In the genomic region with DNA sequence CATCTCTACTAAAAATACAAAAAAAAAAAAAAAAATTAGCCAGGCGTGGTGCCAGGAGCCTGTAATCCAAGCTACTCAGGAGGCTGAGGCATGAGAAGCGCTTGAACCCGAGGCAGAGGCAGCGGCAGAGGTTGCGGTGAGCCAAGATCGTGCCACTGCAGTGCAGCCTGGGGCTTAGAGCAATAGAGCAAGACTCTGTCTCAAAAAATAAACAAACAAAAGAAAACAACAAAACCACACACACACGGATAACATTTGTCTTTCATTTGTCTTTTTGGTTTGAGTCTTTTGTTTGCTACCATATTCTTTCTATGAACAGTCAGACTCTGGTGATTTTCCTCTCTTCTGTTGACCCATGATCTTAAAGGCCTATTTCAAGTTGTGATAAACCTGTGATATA, we compare ENCODE assay signal across 33 cellular contexts.
DNase-seq lines count a peak whose midpoint lies in the region; ATAC-seq, FAIRE-seq and TF ChIP-seq lines count a peak whose summit lies in the region.
"Had no signal": no experiment of that assay in that cellular context is flagged by ENCODE, and none has a peak within 500 bp of the region (broad histone marks: within the 10 kb centered on the region; RNA-seq: fewer than 3 reads in every experiment).

No MANE protein-coding gene starts in this region.

- H4K20me1 ChIP-seq in endothelial cell of umbilical vein (replicated peaks; ENCODE audit: control insufficient read depth, extremely low read depth, insufficient read depth, low read length) (no peaks in the 10 kb centered on the region), HepG2 (ENCODE audit: insufficient read depth, low read length) (no peaks in the 10 kb centered on the region)
- H4K20me1 ChIP-seq: BLaER1; BLaER1 treated with 17β-estradiol and CSF1 and Interleukin-3, amounts not matched to agents 10 nM and 100 nM had no signal

- in situ Hi-C loops in HepG2 (cut with HindIII; ENCODE audit: extremely low pct_ligation_motif_present, low pct_unique_long_range_greater_than_20kb), result no loop called here

- H2AFZ ChIP-seq in endothelial cell of umbilical vein (ENCODE audit: low read depth, low read length) (no peak overlapping the region), HepG2 (ENCODE audit: low read length) (no peak overlapping the region)

- H3K36me3 ChIP-seq in endothelial cell of umbilical vein (ENCODE audit: control insufficient read depth in 2 of 2, extremely low read depth in 1 of 2, insufficient read depth in 2 of 2, low read length in 2 of 2) (no peaks in the 10 kb centered on the region), HepG2 (replicated peaks in 1 of 2; ENCODE audit: control insufficient read depth in 1 of 2, insufficient read depth in 2 of 2, low read length in 2 of 2) (no peaks in the 10 kb centered on the region)
- H3K36me3 ChIP-seq: BE2C; BLaER1; BLaER1 treated with 17β-estradiol and CSF1 and Interleukin-3, amounts not matched to agents 10 nM and 100 nM had no signal

- no TSS peak for BruUV-seq in endothelial cell of umbilical vein (replicated peaks; lab: Mats Ljungman, UMichigan)
- BruUV-seq in HepG2 (replicated peaks; lab: Mats Ljungman, UMichigan), result no TSS peak

- TF ChIP-seq POLR2A in endothelial cell of umbilical vein (IDR thresholded peaks at IDR 0.05; ENCODE audit: low read depth, low read length) (no peak), HepG2 (IDR thresholded peaks at IDR 0.05; ENCODE audit: insufficient read depth in 1 of 2, low read depth in 2 of 2, low read length in 2 of 2) (no peak)

- no peaks in the 10 kb centered on the region for H3K79me2 ChIP-seq in endothelial cell of umbilical vein (ENCODE audit: control insufficient read depth, insufficient read depth, low read length)
- no peaks in the 10 kb centered on the region for H3K79me2 ChIP-seq in HepG2 (ENCODE audit: insufficient read depth, low read length)

- H3K9ac ChIP-seq in endothelial cell of umbilical vein (replicated peaks; ENCODE audit: extremely low read depth, insufficient read depth, low read length) (no peak overlapping the region), HepG2 (ENCODE audit: insufficient read depth, low read depth, low read length) (no peak overlapping the region)
- H3K9ac ChIP-seq: BLaER1; BLaER1 treated with 17β-estradiol and CSF1 and Interleukin-3, amounts not matched to agents 10 nM and 100 nM had no signal

- dilution Hi-C loops in endothelial cell of umbilical vein (cut with MboI; ENCODE audit: extremely low pct_ligation_motif_present, low sequenced_read_pairs), result no loop called here

- POLR2A ChIA-PET in endothelial cell of umbilical vein (lab: Charles Lee) (no interaction called here), HepG2 (lab: Yijun Ruan, JAX) (no interaction called here)

- H3K4me3 ChIP-seq in endothelial cell of umbilical vein (replicated peaks in 1 of 3; ENCODE audit: insufficient read depth in 1 of 3, low read depth in 1 of 3, low read length in 3 of 3), result no peak overlapping the region
- no peak overlapping the region for H3K4me3 ChIP-seq in HepG2 (replicated peaks in 1 of 3; ENCODE audit: insufficient read depth in 1 of 3, low read depth in 2 of 3, low read length in 3 of 3)
- H3K4me3 ChIP-seq: A549; BLaER1; BLaER1 treated with 17β-estradiol and CSF1 and Interleukin-3, amounts not matched to agents 10 nM and 100 nM had no signal

- CTCF ChIA-PET in endothelial cell of umbilical vein (lab: Charles Lee), result no interaction called here
- CTCF ChIA-PET in HepG2 (lab: Yijun Ruan, JAX; ENCODE audit: low intra/inter-chr PET ratio, low total read pairs), result no interaction called here

- peak; percentile 49 for DNase-seq in Daoy (ENCODE audit: low read depth)
- peak; percentile 54 for DNase-seq in H4 (ENCODE audit: low spot score)
- no peak for DNase-seq in endothelial cell of umbilical vein (ENCODE audit: low read depth, low spot score)
- no peak for DNase-seq in cerebellar cortex (ENCODE audit: low spot score)
- DNase-seq in islet precursor cell, result no peak
- DNase-seq in HepG2 (ENCODE audit: low spot score), result no peak
- DNase-seq: 8988T; ACHN; AML-193; BE2C; C1 segment of cervical spinal cord; Caco-2; Calu3; CD4-positive, alpha-beta memory T cell; CD4-positive, alpha-beta T cell; CD4-positive, CD25-positive, alpha-beta regulatory T cell; CD8-positive, alpha-beta memory T cell; CD8-positive, alpha-beta T cell; COR-L47; DMS 273 treated with DMSO at 0.1 percent for 48 hours; DMS153; DMS53; DMS79; DMS79 treated with DMSO at 0.1 percent for 48 hours; DND-41; EL had no signal

- no peak for TF ChIP-seq EP300 in HepG2 (IDR thresholded peaks at IDR 0.05; ENCODE audit: low read depth in 2 of 2, low read length in 2 of 2)
- no peak for TF ChIP-seq EP300 in HepG2 (CRISPR knock-in tag; IDR thresholded peaks at IDR 0.05; ENCODE audit: borderline replicate concordance)

- H3K4me1 ChIP-seq in endothelial cell of umbilical vein (ENCODE audit: control insufficient read depth, extremely low read depth, insufficient read depth, low read length), result no peaks in the 10 kb centered on the region
- no peaks in the 10 kb centered on the region for H3K4me1 ChIP-seq in HepG2 (ENCODE audit: insufficient read depth, low read length)
- H3K4me1 ChIP-seq: A549; BE2C; BLaER1; BLaER1 treated with 17β-estradiol and CSF1 and Interleukin-3, amounts not matched to agents 10 nM and 100 nM; Caco-2 had no signal

- ATAC-seq in HepG2, result no peak
- ATAC-seq: A549; CD8-positive, alpha-beta T cell had no signal

- FAIRE-seq in endothelial cell of umbilical vein (lab: Jason Lieb, UNC), result peak; percentile 4
- no peak for FAIRE-seq in HepG2 (lab: Jason Lieb, UNC)
- FAIRE-seq: A204.1, A549, D721Med had no signal

- H3K9me1 ChIP-seq in endothelial cell of umbilical vein (replicated peaks; ENCODE audit: control insufficient read depth, extremely low read depth, insufficient read depth, low read length), result no peaks in the 10 kb centered on the region

- 27% methylated on average over 7 of the region's 7 CpGs for WGBS in HepG2 (ENCODE audit: low lambda C conversion rate)

- H3K4me2 ChIP-seq in endothelial cell of umbilical vein (ENCODE audit: insufficient read depth, low read length) (no peak overlapping the region), HepG2 (ENCODE audit: low read depth, low read length) (no peak overlapping the region)
- H3K4me2 ChIP-seq: A549; BLaER1; BLaER1 treated with 17β-estradiol and CSF1 and Interleukin-3, amounts not matched to agents 10 nM and 100 nM had no signal

- intact Hi-C loops in endothelial cell of umbilical vein (cut with micrococcal nuclease) (no loop called here), HepG2 (cut with micrococcal nuclease; ENCODE audit: unreplicated experiment) (no loop called here)

- H3K27me3 ChIP-seq in endothelial cell of umbilical vein (ENCODE audit: control insufficient read depth in 2 of 2, insufficient read depth in 2 of 2, low read length in 2 of 2), result no peaks in the 10 kb centered on the region
- H3K27me3 ChIP-seq in HepG2 (ENCODE audit: control insufficient read depth in 1 of 2, insufficient read depth in 2 of 2, low read length in 2 of 2), result no peaks in the 10 kb centered on the region
- H3K27me3 ChIP-seq: BE2C; BLaER1; BLaER1 treated with 17β-estradiol and CSF1 and Interleukin-3, amounts not matched to agents 10 nM and 100 nM had no signal

- no peak for TF ChIP-seq RAD21 in HepG2 (CRISPR knock-in tag; IDR thresholded peaks at IDR 0.05)

- TF ChIP-seq CTCF in endothelial cell of umbilical vein (IDR thresholded peaks at IDR 0.05; ENCODE audit: extremely low read depth in 1 of 2, insufficient read depth in 1 of 2, low read depth in 1 of 2, low read length in 2 of 2), result no peak
- TF ChIP-seq CTCF in HepG2 (CRISPR knock-in tag; IDR thresholded peaks at IDR 0.05), result no peak

- peaks cover 2% of the 10 kb centered on the region for H3K9me3 ChIP-seq in endothelial cell of umbilical vein (replicated peaks; ENCODE audit: control insufficient read depth, insufficient read depth, low read length)
- H3K9me3 ChIP-seq in HepG2 (ENCODE audit: low read length), result no peaks in the 10 kb centered on the region
- H3K9me3 ChIP-seq: A549, BE2C, BLaER1, Caco-2 had no signal

- H3K27ac ChIP-seq in endothelial cell of umbilical vein (ENCODE audit: insufficient read depth, low read depth, low read length) (no peak overlapping the region), HepG2 (ENCODE audit: extremely low read length, insufficient read depth, low read length) (no peak overlapping the region)
- H3K27ac ChIP-seq: 22Rv1; A549; BLaER1; BLaER1 treated with 17β-estradiol and CSF1 and Interleukin-3, amounts not matched to agents 10 nM and 100 nM; C4-2B had no signal

TF ChIP-seq in endothelial cell of umbilical vein, 7 proteins besides CTCF, POLR2A, EP300 and RAD21:
- TF ChIP-seq POLR2AphosphoS5 (IDR thresholded peaks at IDR 0.05; ENCODE audit: insufficient read depth, low read depth, low read length) (no peak), FOS (IDR thresholded peaks at IDR 0.05; ENCODE audit: borderline replicate concordance, insufficient read depth, low read length) (no peak), EZH2 (IDR thresholded peaks at IDR 0.05; ENCODE audit: borderline replicate concordance, low read depth, low read length, severe bottlenecking) (no peak), GATA2 (IDR thresholded peaks at IDR 0.05; ENCODE audit: insufficient read depth, insufficient read length, low read depth, low read length) (no peak), MYC (IDR thresholded peaks at IDR 0.05; ENCODE audit: low read depth, low read length) (no peak), JUN (IDR thresholded peaks at IDR 0.05; ENCODE audit: borderline replicate concordance, insufficient read depth, insufficient read length, low read depth) (no peak)
- TF ChIP-seq, protein P1, sequence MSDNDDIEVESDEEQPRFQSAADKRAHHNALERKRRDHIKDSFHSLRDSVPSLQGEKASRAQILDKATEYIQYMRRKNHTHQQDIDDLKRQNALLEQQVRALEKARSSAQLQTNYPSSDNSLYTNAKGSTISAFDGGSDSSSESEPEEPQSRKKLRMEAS (IDR thresholded peaks at IDR 0.05; ENCODE audit: insufficient read depth, insufficient read length), result no peak

Comparison
In these comparisons a context has a peak if more than half of its experiments do, and no peak if none do; other contexts are left out.
1. DNase-seq: peak in Daoy (single experiment) and H4 (single experiment); none in endothelial cell of umbilical vein (single experiment), cerebellar cortex (single experiment), islet precursor cell (single experiment) and HepG2 (single experiment).